8 cellular contexts compared by ENCODE assay signal in the genomic region with DNA sequence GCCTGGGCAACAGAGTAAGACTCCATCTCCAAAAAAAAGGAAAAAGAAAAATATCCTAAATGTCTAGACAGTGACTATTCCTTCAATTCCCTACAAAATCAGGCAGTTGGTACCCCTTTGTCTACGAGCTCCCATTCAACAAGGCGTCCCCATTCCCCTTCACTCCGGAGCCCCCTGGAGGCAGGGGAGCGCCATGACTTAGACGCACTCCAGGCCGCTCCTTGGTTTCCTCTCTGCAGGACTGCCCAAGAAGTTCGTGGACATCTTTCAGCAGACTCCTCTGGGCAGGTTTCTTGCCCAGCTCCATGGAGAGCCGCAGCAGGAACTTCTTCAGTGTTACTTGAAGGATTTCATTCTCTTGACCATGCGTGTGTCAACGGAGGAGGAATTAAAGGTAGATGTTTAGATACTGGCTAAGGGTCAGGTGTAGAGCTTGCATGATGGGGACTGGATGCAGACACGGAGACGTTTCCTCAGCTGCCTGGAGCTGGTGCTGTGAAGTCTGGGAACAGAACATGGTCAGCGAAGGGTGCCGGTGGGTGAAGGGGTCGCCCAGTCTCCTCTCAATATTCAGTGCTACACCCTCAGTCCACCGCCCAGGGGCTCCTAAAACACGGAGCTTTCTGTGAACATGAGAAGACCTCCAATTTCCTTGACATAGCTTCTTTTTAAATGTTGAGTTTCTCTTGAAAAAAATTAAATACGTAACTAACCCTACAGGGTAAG. TPM values are rescaled to one million over a fixed set of nuclear protein-coding genes. Genes with fewer than 3 reads are reported as not detected.
DNase-seq lines count a peak whose midpoint lies in the region; ATAC-seq, FAIRE-seq and TF ChIP-seq lines count a peak whose summit lies in the region.

No MANE protein-coding gene starts in this region.

- no peak for ATAC-seq in lower lobe of right lung
- no peak for ATAC-seq in GM19452 (IDR thresholded peaks at IDR 0.05; ENCODE audit: unreplicated experiment)

- intact Hi-C loops in CD4-positive, alpha-beta memory T cell (cut with micrococcal nuclease), result no loop called here
- intact Hi-C loops in lower lobe of right lung (cut with DNase I), result no loop called here

- H3K36me3 ChIP-seq in CD4-positive, alpha-beta memory T cell (ENCODE audit: insufficient read depth, low read length), result peaks cover 89% of the 10 kb centered on the region
- H3K36me3 ChIP-seq in lower lobe of right lung (peaks cover 100% of the 10 kb centered on the region), small intestine (ENCODE audit: control insufficient read depth in 2 of 2, insufficient read depth in 2 of 2, low read length in 2 of 2) (peaks cover 34 to 51% of the 10 kb centered on the region in 2 donors)

- H3K27me3 Mint-ChIP-seq in CD4-positive, alpha-beta memory T cell, result no peaks in the 10 kb centered on the region

- H3K36me3 Mint-ChIP-seq in CD4-positive, alpha-beta memory T cell, result peaks cover 79 to 87% of the 10 kb centered on the region in 2 donors

- H3K4me3 Mint-ChIP-seq in CD4-positive, alpha-beta memory T cell, result no peak overlapping the region

- 92 to 96% (median 93%) methylated on average over 18 of the region's 18 CpGs for WGBS in small intestine, 3 donors

- no peaks in the 10 kb centered on the region for H3K27me3 ChIP-seq in CD4-positive, alpha-beta memory T cell (ENCODE audit: insufficient read depth, low read length)
- H3K27me3 ChIP-seq in lower lobe of right lung (ENCODE audit: low read depth) (no peaks in the 10 kb centered on the region), small intestine (ENCODE audit: control insufficient read depth in 2 of 2, insufficient read depth in 2 of 2, low read length in 2 of 2) (no peaks in the 10 kb centered on the region)

- POLR2A ChIA-PET in CD4-positive, alpha-beta memory T cell (lab: Charles Lee; ENCODE audit: partially characterized antibody), result no interaction called here

- no peak overlapping the region for H3K4me3 ChIP-seq in CD4-positive, alpha-beta memory T cell (ENCODE audit: low read length in 2 of 2)
- H3K4me3 ChIP-seq in HFF-Myc (replicated peaks; ENCODE audit: low read depth, low read length) (no peak overlapping the region), lower lobe of right lung (no peak overlapping the region), small intestine (ENCODE audit: low read depth in 1 of 2, low read length in 2 of 2) (no peak overlapping the region)

- peaks cover 0 to 2% (median 0%) of the 10 kb centered on the region in 4 donors for H3K4me1 Mint-ChIP-seq in CD4-positive, alpha-beta memory T cell

- TF ChIP-seq CTCF in HFF-Myc (IDR thresholded peaks at IDR 0.05; ENCODE audit: low read depth, low read length, missing control alignments), result peak; percentile 39
- TF ChIP-seq CTCF in lower lobe of right lung (IDR thresholded peaks at IDR 0.05), result peak; percentile 21

- no peak overlapping the region for H3K27ac ChIP-seq in CD4-positive, alpha-beta memory T cell (ENCODE audit: low read depth, low read length)
- H3K27ac ChIP-seq in lower lobe of right lung (no peak overlapping the region), small intestine (ENCODE audit: low read depth in 1 of 2, low read length in 1 of 2) (no peak overlapping the region), caudate nucleus (ENCODE audit: low read depth, low read length) (no peak overlapping the region)

- no peaks in the 10 kb centered on the region for H3K9me3 ChIP-seq in CD4-positive, alpha-beta memory T cell (ENCODE audit: control insufficient read depth in 1 of 2, low read length in 2 of 2)
- H3K9me3 ChIP-seq in lower lobe of right lung, result no peaks in the 10 kb centered on the region
- no peaks in the 10 kb centered on the region for H3K9me3 ChIP-seq in small intestine (ENCODE audit: control insufficient read depth, low read depth)

- CTCF ChIA-PET in CD4-positive, alpha-beta memory T cell (lab: Charles Lee; ENCODE audit: partially characterized antibody), result interaction anchor here (1.6 to 2.3 kb wide), 4 partner anchors 16 to 166 kb away, joined by 4 to 6 read pairs (median 6); no protein-coding TSS in a partner anchor

- no peaks in the 10 kb centered on the region for H3K9me3 Mint-ChIP-seq in CD4-positive, alpha-beta memory T cell

- H3K27ac Mint-ChIP-seq in CD4-positive, alpha-beta memory T cell, result peak overlapping the region in 4 of 7 donors; percentile 37 to 84 (median 46)

- no peak for FAIRE-seq in small intestine (lab: Jason Lieb, UNC)

- no peaks in the 10 kb centered on the region for H3K4me1 ChIP-seq in CD4-positive, alpha-beta memory T cell (ENCODE audit: insufficient read depth, low read length)
- H3K4me1 ChIP-seq in lower lobe of right lung (no peaks in the 10 kb centered on the region), small intestine (ENCODE audit: control insufficient read depth in 2 of 2, insufficient read depth in 1 of 2, low read depth in 1 of 2, low read length in 1 of 2) (no peaks in the 10 kb centered on the region)

- peak in 2 of 5 donors; percentile 13 to 18 for DNase-seq in CD4-positive, alpha-beta memory T cell
- DNase-seq in HFF-Myc (ENCODE audit: extremely low read depth, low read depth) (no peak), lower lobe of right lung (no peak), small intestine (no peak), caudate nucleus (lab: John Stamatoyannopoulos, UW) (no peak), ureter (ENCODE audit: low spot score) (no peak)
- DNase-seq in activated naive CD4-positive, alpha-beta T cell treated with anti-CD3 and anti-CD28 coated beads, Interleukin-2, amount 50 U/mL, for 16 hours, result peak; percentile 32

RNA-seq across cellular contexts. Expression of a gene that starts 53.3 kb away (rescaled TPM):
- 10 to 100 TPM; 20.1 to 25.5 TPM for total RNA-seq in CD4-positive, alpha-beta memory T cell
- polyA plus RNA-seq in CD4-positive, alpha-beta memory T cell, result 10 to 100 TPM; 10.1 to 15.5 TPM
- total RNA-seq in lower lobe of right lung (23.4 TPM), ureter (21.2 TPM)
- 10 to 100 TPM; 13.6 to 39.6 (median 33.2) TPM for polyA plus RNA-seq in small intestine
